In genomic region chr20:57411406-57412283, GRCh38 we compare ENCODE assay signal across 28 cellular contexts. TPM values are rescaled to one million over a fixed set of nuclear protein-coding genes. Genes with fewer than 3 reads are reported as not detected.
DNase-seq lines count a peak whose midpoint lies in the region; ATAC-seq and TF ChIP-seq lines count a peak whose summit lies in the region.
"Had no signal": no experiment of that assay in that cellular context is flagged by ENCODE, and none has a peak within 500 bp of the region (broad histone marks: within the 10 kb centered on the region; RNA-seq: fewer than 3 reads in every experiment).

No MANE protein-coding gene starts in this region.

- no peak for DNase-seq in activated T-cell treated with anti-CD3 and anti-CD28 coated beads, Interleukin-2, amount 50 U/mL, for 72 hours
- DNase-seq in activated T-cell treated with anti-CD3 and anti-CD28 coated beads, Interleukin-2, amount 50 U/mL, for 1 hour, result no peak
- DNase-seq in CD8-positive, alpha-beta T cell, result peak in 1 of 7 experiments; percentile 30
- DNase-seq in central memory CD8-positive, alpha-beta T cell (ENCODE audit: low spot score in 2 of 2), result no peak
- DNase-seq in sigmoid colon (no peak), testis (no peak), osteoblast (ENCODE audit: insufficient read length, low spot score, missing footprints) (no peak)
- DNase-seq: activated CD4-positive, CD25-positive, alpha-beta regulatory T cell treated with anti-CD3 and anti-CD28 coated beads, Interleukin-2, amount 50 U/mL, for 72 hours; activated gamma-delta T cell; activated naive CD8-positive, alpha-beta T cell treated with anti-CD3 and anti-CD28 coated beads, Interleukin-2, amount 50 U/mL, for 24 hours; activated T-cell treated with anti-CD3 and anti-CD28 coated beads for 4 hours; DND-41; glutamatergic neuron; islet precursor cell; KBM-7; MM.1S; NCI-H1436; NCI-H774; stimulated activated CD4-positive, alpha-beta T cell treated with anti-CD3 and anti-CD28 coated beads, Interleukin-2, amount 100 ng/mL, for 48 hours; uterus had no signal

- H4K20me1 ChIP-seq in osteoblast (ENCODE audit: insufficient read depth, low read length), result no peaks in the 10 kb centered on the region

- POLR2A ChIA-PET in CD8-positive, alpha-beta T cell (lab: Charles Lee), result interaction anchor here (0.6 to 3.2 kb wide), 3 partner anchors 9 to 106 kb away, joined by 3 to 17 read pairs (median 4); partner anchors contain the start of gene RBM38

- H3K36me3 Mint-ChIP-seq in activated T-cell treated with anti-CD3 and anti-CD28 coated beads, Interleukin-2, amount 50 U/mL, for 72 hours (ENCODE audit: insufficient read depth in 2 of 2), result peaks cover 0 to 1% of the 10 kb centered on the region in 2 donors
- peaks cover 39% of the 10 kb centered on the region for H3K36me3 Mint-ChIP-seq in CD8-positive, alpha-beta T cell
- H3K36me3 Mint-ChIP-seq in central memory CD8-positive, alpha-beta T cell (ENCODE audit: insufficient read depth), result peaks cover 51% of the 10 kb centered on the region

- no peak for TF ChIP-seq CTCF in CD8-positive, alpha-beta T cell (IDR thresholded peaks at IDR 0.05)
- TF ChIP-seq CTCF in sigmoid colon (IDR thresholded peaks at IDR 0.05) (no peak), testis (IDR thresholded peaks at IDR 0.05) (no peak), osteoblast (IDR thresholded peaks at IDR 0.05; ENCODE audit: extremely low read depth, low read depth, low read length) (no peak)

- H3K27me3 Mint-ChIP-seq in activated T-cell treated with anti-CD3 and anti-CD28 coated beads, Interleukin-2, amount 50 U/mL, for 72 hours (ENCODE audit: low read depth), result no peaks in the 10 kb centered on the region
- H3K27me3 Mint-ChIP-seq in CD8-positive, alpha-beta T cell (ENCODE audit: low read depth), result no peaks in the 10 kb centered on the region
- no peaks in the 10 kb centered on the region for H3K27me3 Mint-ChIP-seq in central memory CD8-positive, alpha-beta T cell
- H3K27me3 Mint-ChIP-seq: activated CD8-positive, alpha-beta T cell treated with anti-CD3 and anti-CD28 coated beads for 36 hours; activated naive CD8-positive, alpha-beta T cell treated with anti-CD3 and anti-CD28 coated beads, Interleukin-2, amount 50 U/mL, for 24 hours; naive thymus-derived CD8-positive, alpha-beta T cell had no signal

- no peak overlapping the region for H3K27ac ChIP-seq in CD8-positive, alpha-beta T cell (ENCODE audit: low read depth, low read length)
- H3K27ac ChIP-seq in sigmoid colon (peak overlapping the region in 3 of 4 donors; percentile 70 to 98 (median 98)), testis (peak overlapping the region in 1 of 2 donors; percentile 10), osteoblast (ENCODE audit: low read depth, low read length) (no peak overlapping the region)
- H3K27ac ChIP-seq: A549, RWPE1, SK-N-MC, uterus had no signal

- ATAC-seq in activated T-cell treated with anti-CD3 and anti-CD28 coated beads, Interleukin-2, amount 50 U/mL, for 72 hours (replicated peaks in 1 of 2), result peak; percentile 10 to 16
- ATAC-seq in CD8-positive, alpha-beta T cell, result peak; percentile 0
- ATAC-seq in central memory CD8-positive, alpha-beta T cell (replicated peaks; ENCODE audit: extremely low read depth, poor library complexity, severe bottlenecking), result peak; percentile 7
- no peak for ATAC-seq in GM18502 (IDR thresholded peaks at IDR 0.05; ENCODE audit: poor library complexity, unreplicated experiment)
- ATAC-seq: A549 had no signal

- no peak overlapping the region for H3K27ac Mint-ChIP-seq in activated T-cell treated with anti-CD3 and anti-CD28 coated beads, Interleukin-2, amount 50 U/mL, for 72 hours
- no peak overlapping the region for H3K27ac Mint-ChIP-seq in CD8-positive, alpha-beta T cell
- peak overlapping the region; percentile 58 for H3K27ac Mint-ChIP-seq in central memory CD8-positive, alpha-beta T cell (ENCODE audit: low read depth)
- H3K27ac Mint-ChIP-seq: activated CD8-positive, alpha-beta T cell treated with anti-CD3 and anti-CD28 coated beads for 36 hours; activated naive CD8-positive, alpha-beta T cell treated with anti-CD3 and anti-CD28 coated beads, Interleukin-2, amount 50 U/mL, for 24 hours; T-helper 1 cell treated with Interleukin-12 subunit alpha and Interleukin-12 subunit beta and Interleukin-4 antibody, amounts not matched to agents 30 μg/mL and 1 μg/mL, for 36 hours had no signal

- H2AFZ ChIP-seq in osteoblast (ENCODE audit: low read length), result no peak overlapping the region

- no peaks in the 10 kb centered on the region for H3K9me3 ChIP-seq in CD8-positive, alpha-beta T cell (ENCODE audit: low read length)
- H3K9me3 ChIP-seq in sigmoid colon (no peaks in the 10 kb centered on the region), testis (no peaks in the 10 kb centered on the region), osteoblast (ENCODE audit: low read depth, low read length) (no peaks in the 10 kb centered on the region)
- H3K9me3 ChIP-seq: A549, HAP-1, uterus had no signal

- H3K4me3 ChIP-seq in CD8-positive, alpha-beta T cell (ENCODE audit: low read depth, low read length), result no peak overlapping the region
- H3K4me3 ChIP-seq in sigmoid colon, result no peak overlapping the region
- H3K4me3 ChIP-seq in testis, result no peak overlapping the region
- H3K4me3 ChIP-seq in osteoblast (ENCODE audit: insufficient read depth, low read length), result no peak overlapping the region
- H3K4me3 ChIP-seq: A549, HAP-1, SK-N-MC, uterus had no signal

- H3K79me2 ChIP-seq in osteoblast (ENCODE audit: insufficient read depth, low read length), result no peaks in the 10 kb centered on the region

- intact Hi-C loops in CD8-positive, alpha-beta T cell (cut with DNase I, micrococcal nuclease), result no loop called here
- intact Hi-C loops in sigmoid colon (cut with DNase I), result no loop called here
- intact Hi-C loops in testis (cut with DNase I; ENCODE audit: low total_unique reads), result no loop called here

- H3K4me3 Mint-ChIP-seq in activated T-cell treated with anti-CD3 and anti-CD28 coated beads, Interleukin-2, amount 50 U/mL, for 72 hours, result no peak overlapping the region
- no peak overlapping the region for H3K4me3 Mint-ChIP-seq in CD8-positive, alpha-beta T cell
- H3K4me3 Mint-ChIP-seq in central memory CD8-positive, alpha-beta T cell, result no peak overlapping the region
- H3K4me3 Mint-ChIP-seq: activated CD8-positive, alpha-beta T cell treated with anti-CD3 and anti-CD28 coated beads for 36 hours; activated naive CD8-positive, alpha-beta T cell treated with anti-CD3 and anti-CD28 coated beads, Interleukin-2, amount 50 U/mL, for 24 hours; T-helper 1 cell treated with Interleukin-12 subunit alpha and Interleukin-12 subunit beta and Interleukin-4 antibody, amounts not matched to agents 30 μg/mL and 1 μg/mL, for 36 hours had no signal

- no peaks in the 10 kb centered on the region for H3K27me3 ChIP-seq in CD8-positive, alpha-beta T cell (ENCODE audit: insufficient read depth, low read length)
- H3K27me3 ChIP-seq in sigmoid colon (no peaks in the 10 kb centered on the region), testis (no peaks in the 10 kb centered on the region), osteoblast (ENCODE audit: insufficient read depth, low read length) (no peaks in the 10 kb centered on the region)
- H3K27me3 ChIP-seq: uterus had no signal

- H3K36me3 ChIP-seq in CD8-positive, alpha-beta T cell (ENCODE audit: insufficient read depth, low read length), result peaks cover 31% of the 10 kb centered on the region
- H3K36me3 ChIP-seq in sigmoid colon (peaks cover 15 to 30% (median 21%) of the 10 kb centered on the region in 4 donors), testis (ENCODE audit: low read depth, missing control alignments) (no peaks in the 10 kb centered on the region), osteoblast (ENCODE audit: insufficient read depth, low read length) (no peaks in the 10 kb centered on the region)
- H3K36me3 ChIP-seq: uterus had no signal

- H3K4me1 Mint-ChIP-seq in activated T-cell treated with anti-CD3 and anti-CD28 coated beads, Interleukin-2, amount 50 U/mL, for 72 hours (ENCODE audit: low read depth), result no peaks in the 10 kb centered on the region
- peaks cover 33% of the 10 kb centered on the region for H3K4me1 Mint-ChIP-seq in CD8-positive, alpha-beta T cell (ENCODE audit: low read depth)
- peaks cover 40% of the 10 kb centered on the region for H3K4me1 Mint-ChIP-seq in central memory CD8-positive, alpha-beta T cell

- no peak overlapping the region for H3K4me2 ChIP-seq in osteoblast (ENCODE audit: insufficient read depth, low read length)
- H3K4me2 ChIP-seq: A549 had no signal

- H3K4me1 ChIP-seq in CD8-positive, alpha-beta T cell (ENCODE audit: insufficient read depth, low read length), result peaks cover 5% of the 10 kb centered on the region
- H3K4me1 ChIP-seq in sigmoid colon (peaks cover 0 to 70% (median 60%) of the 10 kb centered on the region in 4 donors), testis (peaks cover 54% of the 10 kb centered on the region), osteoblast (ENCODE audit: insufficient read depth, low read length) (no peaks in the 10 kb centered on the region)
- H3K4me1 ChIP-seq: HAP-1 had no signal

- WGBS in sigmoid colon, 2 donors, result 86 to 89% methylated on average over 31 of the region's 31 CpGs
- WGBS in testis, 2 donors, result 69 to 81% methylated on average over 8 to 31 of the region's 31 CpGs

- TF ChIP-seq POLR2A in sigmoid colon (IDR thresholded peaks at IDR 0.05), result no peak
- no peak for TF ChIP-seq POLR2A in testis (IDR thresholded peaks at IDR 0.05)

- no peak for TF ChIP-seq EP300 in sigmoid colon (IDR thresholded peaks at IDR 0.05)

- H3K9me3 Mint-ChIP-seq in activated T-cell treated with anti-CD3 and anti-CD28 coated beads, Interleukin-2, amount 50 U/mL, for 72 hours, result no peaks in the 10 kb centered on the region
- H3K9me3 Mint-ChIP-seq in CD8-positive, alpha-beta T cell, result no peaks in the 10 kb centered on the region
- no peaks in the 10 kb centered on the region for H3K9me3 Mint-ChIP-seq in central memory CD8-positive, alpha-beta T cell
- H3K9me3 Mint-ChIP-seq: activated CD8-positive, alpha-beta T cell treated with anti-CD3 and anti-CD28 coated beads for 36 hours; activated naive CD8-positive, alpha-beta T cell treated with anti-CD3 and anti-CD28 coated beads, Interleukin-2, amount 50 U/mL, for 24 hours; naive thymus-derived CD8-positive, alpha-beta T cell; T-helper 1 cell treated with Interleukin-12 subunit alpha and Interleukin-12 subunit beta and Interleukin-4 antibody, amounts not matched to agents 30 μg/mL and 1 μg/mL, for 36 hours had no signal

- CTCF ChIA-PET in CD8-positive, alpha-beta T cell (lab: Charles Lee), result interaction anchor here (1.9 to 2.8 kb wide), 2 partner anchors 12 to 22 kb away, joined by 5 to 14 read pairs; no protein-coding TSS in a partner anchor

RNA-seq across cellular contexts. Expression of gene RBM38, which starts 20.4 kb away (rescaled TPM):
- 10 to 100 TPM; 61.4 to 79.8 TPM for total RNA-seq in activated T-cell treated with anti-CD3 and anti-CD28 coated beads, Interleukin-2, amount 50 U/mL, for 72 hours
- total RNA-seq in CD8-positive, alpha-beta T cell, result 100 to 1,000 TPM; 739 to 743 TPM
- total RNA-seq in sigmoid colon (10 to 100 TPM; 48.5 to 94.2 (median 78.8) TPM), testis (100 to 1,000 TPM; 108 to 114 TPM), osteoblast (2.1 and 2.9 TPM in 2 replicates)
- polyA plus RNA-seq in sigmoid colon (10 to 100 TPM; 31.4 to 59.9 (median 34.8) TPM), testis (ENCODE audit: insufficient read depth, low read depth, low replicate concordance) (69.6 TPM)

Comparison
In these comparisons a context has a peak if more than half of its experiments do, and no peak if none do; other contexts are left out.
1. H3K27ac ChIP-seq: peak in sigmoid colon (3 of 4); none in CD8-positive, alpha-beta T cell (single experiment) and osteoblast (single experiment).
2. RNA of gene RBM38, which starts 20.4 kb away (total RNA-seq): 739 to 743 TPM in CD8-positive, alpha-beta T cell, 108 to 114 TPM in testis, 48.5 to 94.2 TPM in sigmoid colon and 61.4 to 79.8 TPM in activated T-cell treated with anti-CD3 and anti-CD28 coated beads, Interleukin-2, amount 50 U/mL, for 72 hours; 2.1 to 2.9 TPM in osteoblast; every median in the first group is over 10 times any median in the second.